Comparison of ENCODE assay signal across 16 cellular contexts in the genomic region with DNA sequence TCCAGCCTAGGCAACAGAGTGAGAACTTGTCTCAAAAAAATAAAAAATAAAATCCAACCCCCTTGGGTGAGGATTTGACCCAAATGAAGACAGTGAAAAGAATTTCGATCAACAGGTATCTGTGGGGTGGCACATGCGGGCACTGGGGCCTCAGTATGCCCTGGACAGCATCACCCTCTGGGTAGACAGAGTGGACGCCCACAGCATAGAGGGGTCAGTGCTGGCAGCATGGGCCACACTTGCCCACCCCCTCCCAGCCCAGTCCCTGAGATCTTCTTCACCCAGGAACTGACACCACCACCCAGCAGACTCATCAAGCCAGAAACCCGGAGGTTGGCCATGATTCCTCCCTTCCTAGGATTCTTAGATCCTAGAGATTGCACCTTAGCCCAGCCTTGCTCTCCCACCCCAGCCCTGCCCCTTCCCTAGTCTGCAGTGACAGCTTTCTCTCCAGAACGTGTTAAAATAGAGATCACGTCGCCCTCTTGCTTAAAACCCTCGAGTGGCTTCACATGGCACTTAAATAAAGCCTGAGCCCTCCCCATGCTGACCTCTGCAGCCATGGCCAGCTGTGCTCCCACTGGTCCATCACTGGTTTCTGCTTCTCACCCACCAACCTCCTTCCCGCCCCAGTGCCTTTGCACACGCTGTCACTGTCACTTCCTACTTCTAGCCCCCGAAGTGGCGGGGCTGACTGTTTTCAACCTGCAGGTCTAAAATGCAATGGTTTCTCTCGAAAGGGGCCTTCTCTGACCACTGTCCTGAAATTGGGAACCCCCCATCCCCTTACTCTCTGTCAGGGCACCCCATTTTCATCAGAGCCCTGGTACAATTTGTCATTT.
"Had no signal": no experiment of that assay in that cellular context is flagged by ENCODE, and none has a peak within 500 bp of the region (broad histone marks: within the 10 kb centered on the region; RNA-seq: fewer than 3 reads in every experiment).

No MANE protein-coding gene starts in this region.

- H3K9me3 ChIP-seq: neutrophil, thoracic aorta had no signal

- H3K27ac ChIP-seq: dorsolateral prefrontal cortex, neutrophil, skin epidermis, thoracic aorta had no signal

- H3K4me1 Mint-ChIP-seq: brain had no signal

- ATAC-seq: activated CD4-positive, CD25-positive, alpha-beta regulatory T cell treated with anti-CD3 and anti-CD28 coated beads, Interleukin-2, amount 50 U/mL, for 24 hours; activated T-cell treated with anti-CD3 and anti-CD28 coated beads, Interleukin-2, amount 50 U/mL, for 4 hours; left cardiac atrium had no signal

- DNase-seq: activated CD4-positive, alpha-beta T cell treated with anti-CD3 and anti-CD28 coated beads, Interleukin-2, amount 10 ng/mL, durations not matched to agents 7 days and 5 days; activated CD8-positive, alpha-beta memory T cell treated with anti-CD3 and anti-CD28 coated beads, Interleukin-2, amount 50 U/mL, for 4 hours; activated T-cell treated with anti-CD3 and anti-CD28 coated beads, Interleukin-2, amount 50 U/mL, for 4 hours; caudate nucleus; left cardiac atrium; naive thymus-derived CD8-positive, alpha-beta T cell; stimulated activated CD4-positive, alpha-beta T cell treated with anti-CD3 and anti-CD28 coated beads, Interleukin-15, amount 100 ng/mL, for 24 hours; stimulated activated CD4-positive, alpha-beta T cell treated with anti-CD3 and anti-CD28 coated beads, Interleukin-2, amount 100 ng/mL, for 48 hours; T-cell had no signal

- H3K27ac Mint-ChIP-seq: activated CD4-positive, alpha-beta T cell treated with anti-CD3 and anti-CD28 coated beads, Interleukin-2, amount 10 ng/mL, durations not matched to agents 7 days and 5 days; activated naive CD4-positive, alpha-beta T cell treated with anti-CD3 and anti-CD28 coated beads for 36 hours; brain; T-cell had no signal

- H3K4me3 ChIP-seq: dorsolateral prefrontal cortex, skin epidermis, thoracic aorta had no signal

- H3K9me3 Mint-ChIP-seq: activated CD4-positive, alpha-beta T cell treated with anti-CD3 and anti-CD28 coated beads, Interleukin-2, amount 10 ng/mL, durations not matched to agents 7 days and 5 days; activated naive CD4-positive, alpha-beta T cell treated with anti-CD3 and anti-CD28 coated beads for 36 hours; activated T-cell treated with anti-CD3 and anti-CD28 coated beads, Interleukin-2, amount 50 U/mL, for 4 hours; naive thymus-derived CD8-positive, alpha-beta T cell; T-cell had no signal

- H3K36me3 ChIP-seq: neutrophil, thoracic aorta had no signal

- H3K36me3 Mint-ChIP-seq: brain; naive thymus-derived CD8-positive, alpha-beta T cell; T-cell had no signal

- H3K27me3 ChIP-seq: dorsolateral prefrontal cortex had no signal

- H3K4me3 Mint-ChIP-seq: activated CD4-positive, alpha-beta T cell treated with anti-CD3 and anti-CD28 coated beads, Interleukin-2, amount 10 ng/mL, durations not matched to agents 7 days and 5 days; activated naive CD4-positive, alpha-beta T cell treated with anti-CD3 and anti-CD28 coated beads for 36 hours; activated T-cell treated with anti-CD3 and anti-CD28 coated beads, Interleukin-2, amount 50 U/mL, for 4 hours; brain; T-cell had no signal
